Comparison of ENCODE assay signal across 11 cellular contexts in the genomic region with DNA sequence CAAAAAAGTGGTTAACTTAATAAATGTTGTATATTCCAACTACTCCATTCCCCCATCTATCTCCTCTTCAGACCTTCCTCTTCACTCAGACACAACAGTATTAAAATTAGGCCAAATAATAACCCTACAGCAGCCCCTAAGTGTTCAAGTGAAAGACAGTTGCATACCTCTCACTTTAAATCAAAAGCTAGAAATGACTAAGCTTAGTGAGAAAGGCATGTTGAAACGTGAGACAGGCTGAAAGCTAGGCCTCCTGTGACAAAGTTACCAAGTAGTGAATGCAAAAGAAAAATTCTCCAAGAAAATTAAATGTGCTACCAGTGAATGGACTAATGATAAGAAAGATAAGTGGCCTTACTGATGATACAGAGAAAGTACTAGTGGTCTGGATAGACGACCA.
DNase-seq lines count a peak whose midpoint lies in the region; ATAC-seq, FAIRE-seq and TF ChIP-seq lines count a peak whose summit lies in the region.
"Had no signal": no experiment of that assay in that cellular context is flagged by ENCODE, and none has a peak within 500 bp of the region (broad histone marks: within the 10 kb centered on the region; RNA-seq: fewer than 3 reads in every experiment).

No MANE protein-coding gene starts in this region.

- no peak overlapping the region for H3K4me3 ChIP-seq in HepG2 (replicated peaks in 1 of 3; ENCODE audit: insufficient read depth in 1 of 3, low read depth in 2 of 3, low read length in 3 of 3)

- intact Hi-C loops in HepG2 (cut with micrococcal nuclease; ENCODE audit: unreplicated experiment): no loop called here

- H3K27me3 ChIP-seq in HepG2 (ENCODE audit: control insufficient read depth in 1 of 2, insufficient read depth in 2 of 2, low read length in 2 of 2): no peaks in the 10 kb centered on the region

- TF ChIP-seq POLR2A in GM12892 (IDR thresholded peaks at IDR 0.05; ENCODE audit: low read depth, low read length) (no peak), HepG2 (IDR thresholded peaks at IDR 0.05; ENCODE audit: insufficient read depth in 1 of 2, low read depth in 2 of 2, low read length in 2 of 2) (no peak)

- H3K27me3 Mint-ChIP-seq in effector memory CD8-positive, alpha-beta T cell: no peaks in the 10 kb centered on the region
- H3K27me3 Mint-ChIP-seq: activated naive CD4-positive, alpha-beta T cell treated with anti-CD3 and anti-CD28 coated beads, Interleukin-2, amount 50 U/mL, for 24 hours had no signal

- no peaks in the 10 kb centered on the region for H4K20me1 ChIP-seq in HepG2 (ENCODE audit: insufficient read depth, low read length)

- no TSS peak for BruUV-seq in HepG2 (replicated peaks; lab: Mats Ljungman, UMichigan)

- no peak overlapping the region for H3K27ac ChIP-seq in HepG2 (ENCODE audit: extremely low read length, insufficient read depth, low read length)

- H3K79me2 ChIP-seq in HepG2 (ENCODE audit: insufficient read depth, low read length): no peaks in the 10 kb centered on the region

- WGBS in HepG2 (ENCODE audit: low lambda C conversion rate): 86% methylated on average over 2 of the region's 2 CpGs

- no peak for TF ChIP-seq RAD21 in HepG2 (CRISPR knock-in tag; IDR thresholded peaks at IDR 0.05)

- in situ Hi-C loops in HepG2 (cut with HindIII; ENCODE audit: extremely low pct_ligation_motif_present, low pct_unique_long_range_greater_than_20kb): no loop called here

- no peak for TF ChIP-seq CTCF in GM20000 (IDR thresholded peaks at IDR 0.05; ENCODE audit: extremely low read depth, missing control alignments)
- TF ChIP-seq CTCF in HepG2 (CRISPR knock-in tag; IDR thresholded peaks at IDR 0.05): no peak

- no peak overlapping the region for H3K9ac ChIP-seq in HepG2 (ENCODE audit: insufficient read depth, low read depth, low read length)

- no peak overlapping the region for H3K4me2 ChIP-seq in HepG2 (ENCODE audit: low read depth, low read length)

- no peak overlapping the region for H3K4me3 Mint-ChIP-seq in effector memory CD8-positive, alpha-beta T cell
- H3K4me3 Mint-ChIP-seq: activated naive CD4-positive, alpha-beta T cell treated with anti-CD3 and anti-CD28 coated beads, Interleukin-2, amount 50 U/mL, for 24 hours had no signal

- peaks cover 12 to 35% of the 10 kb centered on the region in 2 experiments for H3K36me3 ChIP-seq in HepG2 (replicated peaks in 1 of 2; ENCODE audit: control insufficient read depth in 1 of 2, insufficient read depth in 2 of 2, low read length in 2 of 2)

- H3K36me3 Mint-ChIP-seq in effector memory CD8-positive, alpha-beta T cell (ENCODE audit: insufficient read depth): peaks cover 36% of the 10 kb centered on the region

- CTCF ChIA-PET in HepG2 (lab: Yijun Ruan, JAX; ENCODE audit: low intra/inter-chr PET ratio, low total read pairs): no interaction called here

- no peaks in the 10 kb centered on the region for H3K9me3 ChIP-seq in HepG2 (ENCODE audit: low read length)

- DNase-seq in GM12892 (ENCODE audit: insufficient read length) (no peak), GM20000 (ENCODE audit: low spot score) (peak; percentile 41), HepG2 (ENCODE audit: low spot score) (no peak), T-helper 9 cell (no peak), Ammon's horn (ENCODE audit: low spot score) (no peak)
- no peak for DNase-seq in effector memory CD8-positive, alpha-beta T cell
- no peak for DNase-seq in effector CD4-positive, alpha-beta T cell
- DNase-seq: DMS53; stimulated activated CD4-positive, alpha-beta T cell treated with anti-CD3 and anti-CD28 coated beads, Interleukin-12 subunit alpha, Interleukin-12 subunit beta, amount 100 ng/mL, for 4 hours had no signal

- no peaks in the 10 kb centered on the region for H3K9me3 Mint-ChIP-seq in effector memory CD8-positive, alpha-beta T cell
- H3K9me3 Mint-ChIP-seq: activated naive CD4-positive, alpha-beta T cell treated with anti-CD3 and anti-CD28 coated beads, Interleukin-2, amount 50 U/mL, for 24 hours had no signal

- H3K27ac Mint-ChIP-seq in effector memory CD8-positive, alpha-beta T cell: peak overlapping the region; percentile 2 to 5

- peak; percentile 69 for ATAC-seq in HG03196 (IDR thresholded peaks at IDR 0.05; ENCODE audit: unreplicated experiment)
- ATAC-seq in effector memory CD8-positive, alpha-beta T cell (replicated peaks): no peak
- ATAC-seq in HepG2: no peak

- TF ChIP-seq EP300 in HepG2 (IDR thresholded peaks at IDR 0.05; ENCODE audit: low read depth in 2 of 2, low read length in 2 of 2) (no peak), HepG2 (CRISPR knock-in tag; IDR thresholded peaks at IDR 0.05; ENCODE audit: borderline replicate concordance) (no peak)

- POLR2A ChIA-PET in HepG2 (lab: Yijun Ruan, JAX): no interaction called here

- H2AFZ ChIP-seq in HepG2 (ENCODE audit: low read length): no peak overlapping the region

- H3K4me1 ChIP-seq in HepG2 (ENCODE audit: insufficient read depth, low read length): peaks cover 18% of the 10 kb centered on the region

- FAIRE-seq in GM12892 (lab: Jason Lieb, UNC): peak; percentile 33
- FAIRE-seq in HepG2 (lab: Jason Lieb, UNC): no peak

- H3K4me1 Mint-ChIP-seq in effector memory CD8-positive, alpha-beta T cell (ENCODE audit: low read depth in 2 of 2): peaks cover 0 to 6% of the 10 kb centered on the region in 2 donors

TF ChIP-seq in HepG2, 621 proteins besides CTCF, POLR2A, EP300 and RAD21 (continues in another document):
- TF ChIP-seq ZNF30 (CRISPR knock-in tag; IDR thresholded peaks at IDR 0.05) (no peak), NCOA2 (CRISPR knock-in tag; IDR thresholded peaks at IDR 0.05) (no peak), RARA (CRISPR knock-in tag; IDR thresholded peaks at IDR 0.05) (no peak), ZMYM4 (CRISPR knock-in tag; IDR thresholded peaks at IDR 0.05) (no peak), U2AF1 (optimal IDR thresholded peaks at IDR 0.05; ENCODE audit: low read depth, low read length) (no peak), NFYC (CRISPR knock-in tag; IDR thresholded peaks at IDR 0.05) (no peak), SP2 (CRISPR knock-in tag; IDR thresholded peaks at IDR 0.05) (no peak), SMAD9 (CRISPR knock-in tag; IDR thresholded peaks at IDR 0.05) (no peak), ZNF337 (CRISPR knock-in tag; IDR thresholded peaks at IDR 0.05; ENCODE audit: borderline replicate concordance, low read depth) (no peak), KAT8 (CRISPR knock-in tag; IDR thresholded peaks at IDR 0.05) (no peak), CENPX (CRISPR knock-in tag; IDR thresholded peaks at IDR 0.05) (no peak), HOXA3 (CRISPR knock-in tag; IDR thresholded peaks at IDR 0.05) (no peak)
- TF ChIP-seq, protein P1, sequence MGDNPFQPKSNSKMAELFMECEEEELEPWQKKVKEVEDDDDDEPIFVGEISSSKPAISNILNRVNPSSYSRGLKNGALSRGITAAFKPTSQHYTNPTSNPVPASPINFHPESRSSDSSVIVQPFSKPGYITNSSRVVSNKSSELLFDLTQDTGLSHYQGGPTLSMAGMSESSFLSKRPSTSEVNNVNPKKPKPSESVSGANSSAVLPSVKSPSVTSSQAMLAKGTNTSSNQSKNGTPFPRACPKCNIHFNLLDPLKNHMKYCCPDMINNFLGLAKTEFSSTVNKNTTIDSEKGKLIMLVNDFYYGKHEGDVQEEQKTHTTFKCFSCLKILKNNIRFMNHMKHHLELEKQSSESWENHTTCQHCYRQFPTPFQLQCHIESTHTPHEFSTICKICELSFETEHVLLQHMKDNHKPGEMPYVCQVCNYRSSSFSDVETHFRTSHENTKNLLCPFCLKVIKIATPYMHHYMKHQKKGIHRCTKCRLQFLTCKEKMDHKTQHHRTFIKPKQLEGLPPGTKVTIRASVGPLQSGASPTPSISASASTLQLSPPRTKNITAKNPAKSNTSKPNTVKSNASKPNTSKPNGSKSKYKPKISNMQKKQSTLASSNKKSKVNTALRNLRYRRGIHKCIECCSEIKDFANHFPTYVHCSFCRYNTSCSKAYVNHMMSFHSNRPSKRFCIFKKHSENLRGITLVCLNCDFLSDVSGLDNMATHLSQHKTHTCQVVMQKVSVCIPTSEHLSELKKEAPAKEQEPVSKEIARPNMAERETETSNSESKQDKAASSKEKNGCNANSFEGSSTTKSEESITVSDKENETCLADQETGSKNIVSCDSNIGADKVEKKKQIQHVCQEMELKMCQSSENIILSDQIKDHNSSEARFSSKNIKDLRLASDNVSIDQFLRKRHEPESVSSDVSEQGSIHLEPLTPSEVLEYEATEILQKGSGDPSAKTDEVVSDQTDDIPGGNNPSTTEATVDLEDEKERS (CRISPR knock-in tag; IDR thresholded peaks at IDR 0.05): no peak
- TF ChIP-seq, protein P2, sequence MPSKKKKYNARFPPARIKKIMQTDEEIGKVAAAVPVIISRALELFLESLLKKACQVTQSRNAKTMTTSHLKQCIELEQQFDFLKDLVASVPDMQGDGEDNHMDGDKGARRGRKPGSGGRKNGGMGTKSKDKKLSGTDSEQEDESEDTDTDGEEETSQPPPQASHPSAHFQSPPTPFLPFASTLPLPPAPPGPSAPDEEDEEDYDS (CRISPR knock-in tag; IDR thresholded peaks at IDR 0.05): no peak
- TF ChIP-seq, protein P3, sequence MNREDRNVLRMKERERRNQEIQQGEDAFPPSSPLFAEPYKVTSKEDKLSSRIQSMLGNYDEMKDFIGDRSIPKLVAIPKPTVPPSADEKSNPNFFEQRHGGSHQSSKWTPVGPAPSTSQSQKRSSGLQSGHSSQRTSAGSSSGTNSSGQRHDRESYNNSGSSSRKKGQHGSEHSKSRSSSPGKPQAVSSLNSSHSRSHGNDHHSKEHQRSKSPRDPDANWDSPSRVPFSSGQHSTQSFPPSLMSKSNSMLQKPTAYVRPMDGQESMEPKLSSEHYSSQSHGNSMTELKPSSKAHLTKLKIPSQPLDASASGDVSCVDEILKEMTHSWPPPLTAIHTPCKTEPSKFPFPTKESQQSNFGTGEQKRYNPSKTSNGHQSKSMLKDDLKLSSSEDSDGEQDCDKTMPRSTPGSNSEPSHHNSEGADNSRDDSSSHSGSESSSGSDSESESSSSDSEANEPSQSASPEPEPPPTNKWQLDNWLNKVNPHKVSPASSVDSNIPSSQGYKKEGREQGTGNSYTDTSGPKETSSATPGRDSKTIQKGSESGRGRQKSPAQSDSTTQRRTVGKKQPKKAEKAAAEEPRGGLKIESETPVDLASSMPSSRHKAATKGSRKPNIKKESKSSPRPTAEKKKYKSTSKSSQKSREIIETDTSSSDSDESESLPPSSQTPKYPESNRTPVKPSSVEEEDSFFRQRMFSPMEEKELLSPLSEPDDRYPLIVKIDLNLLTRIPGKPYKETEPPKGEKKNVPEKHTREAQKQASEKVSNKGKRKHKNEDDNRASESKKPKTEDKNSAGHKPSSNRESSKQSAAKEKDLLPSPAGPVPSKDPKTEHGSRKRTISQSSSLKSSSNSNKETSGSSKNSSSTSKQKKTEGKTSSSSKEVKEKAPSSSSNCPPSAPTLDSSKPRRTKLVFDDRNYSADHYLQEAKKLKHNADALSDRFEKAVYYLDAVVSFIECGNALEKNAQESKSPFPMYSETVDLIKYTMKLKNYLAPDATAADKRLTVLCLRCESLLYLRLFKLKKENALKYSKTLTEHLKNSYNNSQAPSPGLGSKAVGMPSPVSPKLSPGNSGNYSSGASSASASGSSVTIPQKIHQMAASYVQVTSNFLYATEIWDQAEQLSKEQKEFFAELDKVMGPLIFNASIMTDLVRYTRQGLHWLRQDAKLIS (CRISPR knock-in tag; IDR thresholded peaks at IDR 0.05): no peak
